Comparison of ENCODE assay signal across 1 cellular context in the genomic region with DNA sequence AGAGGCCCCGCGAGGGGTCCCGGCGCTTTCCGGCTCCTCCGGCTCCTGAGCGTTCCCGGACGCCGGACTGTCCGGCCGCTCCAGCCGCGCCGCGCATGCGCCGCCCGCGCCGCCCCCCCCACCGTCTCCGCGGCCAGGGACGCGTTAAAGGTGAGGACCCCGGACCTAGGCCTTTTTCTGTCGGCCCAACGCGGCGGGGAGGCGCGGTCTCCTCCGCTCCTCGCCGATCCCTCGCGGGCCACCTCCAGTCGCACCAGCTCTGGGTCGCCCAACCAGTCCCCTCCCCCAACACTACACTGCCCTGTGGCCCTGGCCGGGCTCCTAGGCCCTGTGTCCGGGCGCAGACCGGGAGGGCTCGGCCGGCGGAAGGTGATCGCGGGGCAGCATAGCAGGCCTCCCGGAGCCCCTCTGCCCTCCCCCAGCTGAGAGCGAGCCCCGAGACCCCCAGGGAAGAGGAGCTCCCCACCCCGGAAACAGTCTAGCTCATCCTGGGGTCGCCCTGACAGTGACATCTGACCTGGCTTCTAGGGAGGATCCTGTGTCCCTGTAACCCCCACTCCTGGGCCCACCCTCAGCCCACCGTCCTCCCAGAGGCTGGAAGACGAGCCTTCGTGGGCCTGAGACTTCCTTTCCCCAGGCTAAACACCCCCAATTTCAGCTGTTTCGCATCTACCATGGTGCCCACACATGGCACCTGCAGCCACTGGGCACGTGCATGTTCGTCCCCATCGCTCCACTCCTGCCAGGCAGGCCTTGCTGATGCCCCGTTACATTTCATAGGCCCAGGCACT.
TF ChIP-seq lines count a peak whose summit lies in the region.

No MANE protein-coding gene starts in this region.

TF ChIP-seq in K562, 482 proteins besides CTCF, POLR2A, EP300 and RAD21 (continued from another document and continues in another):
- TF ChIP-seq, protein P1, sequence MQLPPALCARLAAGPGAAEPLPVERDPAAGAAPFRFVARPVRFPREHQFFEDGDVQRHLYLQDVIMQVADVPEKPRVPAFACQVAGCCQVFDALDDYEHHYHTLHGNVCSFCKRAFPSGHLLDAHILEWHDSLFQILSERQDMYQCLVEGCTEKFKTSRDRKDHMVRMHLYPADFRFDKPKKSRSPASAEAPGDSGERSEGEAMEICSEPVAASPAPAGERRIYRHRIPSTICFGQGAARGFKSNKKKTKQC (CRISPR knock-in tag; IDR thresholded peaks at IDR 0.05): no peak
- peak; percentile 71 for TF ChIP-seq TAF7 (tag; IDR thresholded peaks at IDR 0.05)
- TF ChIP-seq ZC3H8 (IDR thresholded peaks at IDR 0.05): no peak
- TF ChIP-seq NR0B1 (IDR thresholded peaks at IDR 0.05; ENCODE audit: partially characterized antibody): no peak
- no peak for TF ChIP-seq ADNP (tag; IDR thresholded peaks at IDR 0.05)
- TF ChIP-seq ZNF764 (CRISPR knock-in tag; IDR thresholded peaks at IDR 0.05; ENCODE audit: low read depth): no peak
- no peak for TF ChIP-seq ZNF785 (CRISPR knock-in tag; IDR thresholded peaks at IDR 0.05)
- no peak for TF ChIP-seq CCAR2 (IDR thresholded peaks at IDR 0.05; ENCODE audit: low read depth, low read length)
- TF ChIP-seq GABPA (tag; conservative IDR thresholded peaks at IDR 0.05; ENCODE audit: low read depth): peak; percentile 38; the same call in 1 of the 2 replicates
- TF ChIP-seq ZKSCAN1 (IDR thresholded peaks at IDR 0.05; ENCODE audit: low read depth, low read length): 0 out of 2 replicates have a peak, but pooled peaks have one; percentile 25
- peak; percentile 55; the same call in 1 of the 2 replicates for TF ChIP-seq ESRRA (IDR thresholded peaks at IDR 0.05; ENCODE audit: borderline replicate concordance, low read depth)
- TF ChIP-seq MLX (CRISPR knock-in tag; conservative IDR thresholded peaks at IDR 0.05): no peak
- TF ChIP-seq, protein P2, sequence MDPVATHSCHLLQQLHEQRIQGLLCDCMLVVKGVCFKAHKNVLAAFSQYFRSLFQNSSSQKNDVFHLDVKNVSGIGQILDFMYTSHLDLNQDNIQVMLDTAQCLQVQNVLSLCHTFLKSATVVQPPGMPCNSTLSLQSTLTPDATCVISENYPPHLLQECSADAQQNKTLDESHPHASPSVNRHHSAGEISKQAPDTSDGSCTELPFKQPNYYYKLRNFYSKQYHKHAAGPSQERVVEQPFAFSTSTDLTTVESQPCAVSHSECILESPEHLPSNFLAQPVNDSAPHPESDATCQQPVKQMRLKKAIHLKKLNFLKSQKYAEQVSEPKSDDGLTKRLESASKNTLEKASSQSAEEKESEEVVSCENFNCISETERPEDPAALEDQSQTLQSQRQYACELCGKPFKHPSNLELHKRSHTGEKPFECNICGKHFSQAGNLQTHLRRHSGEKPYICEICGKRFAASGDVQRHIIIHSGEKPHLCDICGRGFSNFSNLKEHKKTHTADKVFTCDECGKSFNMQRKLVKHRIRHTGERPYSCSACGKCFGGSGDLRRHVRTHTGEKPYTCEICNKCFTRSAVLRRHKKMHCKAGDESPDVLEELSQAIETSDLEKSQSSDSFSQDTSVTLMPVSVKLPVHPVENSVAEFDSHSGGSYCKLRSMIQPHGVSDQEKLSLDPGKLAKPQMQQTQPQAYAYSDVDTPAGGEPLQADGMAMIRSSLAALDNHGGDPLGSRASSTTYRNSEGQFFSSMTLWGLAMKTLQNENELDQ (CRISPR knock-in tag; IDR thresholded peaks at IDR 0.05; ENCODE audit: borderline replicate concordance): no peak
- no peak for TF ChIP-seq ZNF274 (IDR thresholded peaks at IDR 0.05; ENCODE audit: borderline replicate concordance, low read depth, low read length)
- no peak for TF ChIP-seq POLR2AphosphoS2 (IDR thresholded peaks at IDR 0.05; ENCODE audit: low read length)
- no peak for TF ChIP-seq POLR2H (tag; IDR thresholded peaks at IDR 0.05; ENCODE audit: low read depth)
- no peak for TF ChIP-seq TCF3 (CRISPR knock-in tag; IDR thresholded peaks at IDR 0.05)
- no peak for TF ChIP-seq NFATC3 (IDR thresholded peaks at IDR 0.05)
- no peak for TF ChIP-seq ZFPM2 (CRISPR knock-in tag; IDR thresholded peaks at IDR 0.05)
- no peak for TF ChIP-seq MTA1 (IDR thresholded peaks at IDR 0.05; ENCODE audit: borderline replicate concordance)
- TF ChIP-seq ZNF445 (CRISPR knock-in tag; IDR thresholded peaks at IDR 0.05; ENCODE audit: low read depth): no peak
- no peak for TF ChIP-seq EGR1 (conservative IDR thresholded peaks at IDR 0.05)
- TF ChIP-seq TEAD1 (CRISPR knock-in tag; IDR thresholded peaks at IDR 0.05): no peak
- TF ChIP-seq ILF3 (IDR thresholded peaks at IDR 0.05; ENCODE audit: borderline replicate concordance): no peak
- no peak for TF ChIP-seq ETV6 (IDR thresholded peaks at IDR 0.05; ENCODE audit: borderline replicate concordance in 1 of 2, low read depth in 2 of 2, low read length in 1 of 2)
- no peak for TF ChIP-seq ETV6 (CRISPR knock-in tag; IDR thresholded peaks at IDR 0.05; ENCODE audit: borderline replicate concordance)
- TF ChIP-seq, protein P3, sequence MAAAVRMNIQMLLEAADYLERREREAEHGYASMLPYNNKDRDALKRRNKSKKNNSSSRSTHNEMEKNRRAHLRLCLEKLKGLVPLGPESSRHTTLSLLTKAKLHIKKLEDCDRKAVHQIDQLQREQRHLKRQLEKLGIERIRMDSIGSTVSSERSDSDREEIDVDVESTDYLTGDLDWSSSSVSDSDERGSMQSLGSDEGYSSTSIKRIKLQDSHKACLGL (CRISPR knock-in tag; IDR thresholded peaks at IDR 0.05; ENCODE audit: borderline replicate concordance, poor library complexity, severe bottlenecking): no peak
- no peak for TF ChIP-seq FUS (optimal IDR thresholded peaks at IDR 0.05; ENCODE audit: low read depth, low read length)
- TF ChIP-seq, protein P4, sequence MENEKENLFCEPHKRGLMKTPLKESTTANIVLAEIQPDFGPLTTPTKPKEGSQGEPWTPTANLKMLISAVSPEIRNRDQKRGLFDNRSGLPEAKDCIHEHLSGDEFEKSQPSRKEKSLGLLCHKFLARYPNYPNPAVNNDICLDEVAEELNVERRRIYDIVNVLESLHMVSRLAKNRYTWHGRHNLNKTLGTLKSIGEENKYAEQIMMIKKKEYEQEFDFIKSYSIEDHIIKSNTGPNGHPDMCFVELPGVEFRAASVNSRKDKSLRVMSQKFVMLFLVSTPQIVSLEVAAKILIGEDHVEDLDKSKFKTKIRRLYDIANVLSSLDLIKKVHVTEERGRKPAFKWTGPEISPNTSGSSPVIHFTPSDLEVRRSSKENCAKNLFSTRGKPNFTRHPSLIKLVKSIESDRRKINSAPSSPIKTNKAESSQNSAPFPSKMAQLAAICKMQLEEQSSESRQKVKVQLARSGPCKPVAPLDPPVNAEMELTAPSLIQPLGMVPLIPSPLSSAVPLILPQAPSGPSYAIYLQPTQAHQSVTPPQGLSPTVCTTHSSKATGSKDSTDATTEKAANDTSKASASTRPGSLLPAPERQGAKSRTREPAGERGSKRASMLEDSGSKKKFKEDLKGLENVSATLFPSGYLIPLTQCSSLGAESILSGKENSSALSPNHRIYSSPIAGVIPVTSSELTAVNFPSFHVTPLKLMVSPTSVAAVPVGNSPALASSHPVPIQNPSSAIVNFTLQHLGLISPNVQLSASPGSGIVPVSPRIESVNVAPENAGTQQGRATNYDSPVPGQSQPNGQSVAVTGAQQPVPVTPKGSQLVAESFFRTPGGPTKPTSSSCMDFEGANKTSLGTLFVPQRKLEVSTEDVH (IDR thresholded peaks at IDR 0.05; ENCODE audit: low read depth, partially characterized antibody): no peak
- no peak for TF ChIP-seq SMARCE1 (IDR thresholded peaks at IDR 0.05)
- no peak for TF ChIP-seq NFE2L1 (tag; IDR thresholded peaks at IDR 0.05; ENCODE audit: borderline replicate concordance, low read depth)
- TF ChIP-seq HMG20A (CRISPR knock-in tag; conservative IDR thresholded peaks at IDR 0.05): no peak
- TF ChIP-seq SMAD4 (CRISPR knock-in tag; conservative IDR thresholded peaks at IDR 0.05): no peak; the same call in none of the 2 replicates
- TF ChIP-seq RFX1 (IDR thresholded peaks at IDR 0.05): no peak
- no peak for TF ChIP-seq ZNF655 (CRISPR knock-in tag; IDR thresholded peaks at IDR 0.05)
- TF ChIP-seq CEBPG (CRISPR knock-in tag; IDR thresholded peaks at IDR 0.05): no peak
- TF ChIP-seq CEBPG (tag; conservative IDR thresholded peaks at IDR 0.05 in 1 of 2, IDR thresholded peaks at IDR 0.05 in 1 of 2): no peak
- TF ChIP-seq KDM1A (IDR thresholded peaks at IDR 0.05): no peak
- TF ChIP-seq, protein P5, sequence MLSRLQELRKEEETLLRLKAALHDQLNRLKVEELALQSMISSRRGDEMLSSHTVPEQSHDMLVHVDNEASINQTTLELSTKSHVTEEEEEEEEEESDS (CRISPR knock-in tag; IDR thresholded peaks at IDR 0.05): no peak
- no peak for TF ChIP-seq ERF (CRISPR knock-in tag; IDR thresholded peaks at IDR 0.05)
- TF ChIP-seq SIN3B (IDR thresholded peaks at IDR 0.05; ENCODE audit: low read depth): no peak
- TF ChIP-seq SNRNP70 (optimal IDR thresholded peaks at IDR 0.05; ENCODE audit: low read depth, low read length): no peak
- no peak for TF ChIP-seq EP400 (IDR thresholded peaks at IDR 0.05)
- TF ChIP-seq ZNF41 (CRISPR knock-in tag; conservative IDR thresholded peaks at IDR 0.05): no peak
- TF ChIP-seq NR2C2 (CRISPR knock-in tag; IDR thresholded peaks at IDR 0.05): no peak
- peak; percentile 59; the same call in 1 of the 2 replicates for TF ChIP-seq NR2C2 (tag; IDR thresholded peaks at IDR 0.05)
- TF ChIP-seq SMAD3 (CRISPR knock-in tag; conservative IDR thresholded peaks at IDR 0.05): no peak
- TF ChIP-seq SLC30A9 (CRISPR knock-in tag; IDR thresholded peaks at IDR 0.05): no peak
- TF ChIP-seq SAP30 (IDR thresholded peaks at IDR 0.05; ENCODE audit: borderline replicate concordance, insufficient read depth, low read depth, low read length, poor library complexity, severe bottlenecking): no peak
- no peak for TF ChIP-seq TAL1 (IDR thresholded peaks at IDR 0.05)
- no peak for TF ChIP-seq TCF7 (IDR thresholded peaks at IDR 0.05; ENCODE audit: borderline replicate concordance)
- no peak for TF ChIP-seq BDP1 (IDR thresholded peaks at IDR 0.05; ENCODE audit: insufficient read depth, insufficient read length)
- TF ChIP-seq ILK (tag; IDR thresholded peaks at IDR 0.05; ENCODE audit: borderline replicate concordance, low read depth): no peak
- TF ChIP-seq CHD2 (IDR thresholded peaks at IDR 0.05; ENCODE audit: low read depth, low read length): no peak
- no peak for TF ChIP-seq KAT8 (IDR thresholded peaks at IDR 0.05; ENCODE audit: low read depth)
- TF ChIP-seq THAP12 (CRISPR knock-in tag; IDR thresholded peaks at IDR 0.05): no peak
- TF ChIP-seq ZNF740 (CRISPR knock-in tag; IDR thresholded peaks at IDR 0.05): peak; percentile 99
- peak in 1 of 2 experiments; percentile 98; a peak in 2 of 4 replicates for TF ChIP-seq ZNF740 (tag; IDR thresholded peaks at IDR 0.05)
- TF ChIP-seq ELF1 (tag; IDR thresholded peaks at IDR 0.05): no peak
- TF ChIP-seq, protein P6, sequence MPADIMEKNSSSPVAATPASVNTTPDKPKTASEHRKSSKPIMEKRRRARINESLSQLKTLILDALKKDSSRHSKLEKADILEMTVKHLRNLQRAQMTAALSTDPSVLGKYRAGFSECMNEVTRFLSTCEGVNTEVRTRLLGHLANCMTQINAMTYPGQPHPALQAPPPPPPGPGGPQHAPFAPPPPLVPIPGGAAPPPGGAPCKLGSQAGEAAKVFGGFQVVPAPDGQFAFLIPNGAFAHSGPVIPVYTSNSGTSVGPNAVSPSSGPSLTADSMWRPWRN (IDR thresholded peaks at IDR 0.05; ENCODE audit: low read depth): no peak
- no peak for TF ChIP-seq HOXB6 (CRISPR knock-in tag; IDR thresholded peaks at IDR 0.05; ENCODE audit: borderline replicate concordance)
